ENCODE assay signal across 15 cellular contexts in genomic region chr2:168278424-168278888, GRCh38. TPM values are rescaled to one million over a fixed set of nuclear protein-coding genes. Genes with fewer than 3 reads are reported as not detected.
DNase-seq lines count a peak whose midpoint lies in the region; ATAC-seq and TF ChIP-seq lines count a peak whose summit lies in the region.
"Had no signal": no experiment of that assay in that cellular context is flagged by ENCODE, and none has a peak within 500 bp of the region (broad histone marks: within the 10 kb centered on the region; RNA-seq: fewer than 3 reads in every experiment).

No MANE protein-coding gene starts in this region.

- intact Hi-C loops in thyroid gland (cut with DNase I): no loop called here

- TF ChIP-seq POLR2A in thyroid gland (IDR thresholded peaks at IDR 0.05): no peak

- 90 to 91% methylated on average over 5 of the region's 5 CpGs for WGBS in thyroid gland, 2 donors

- ATAC-seq in T-helper 17 cell (no peak), HG03097 (IDR thresholded peaks at IDR 0.05; ENCODE audit: low FRiP score, unreplicated experiment) (no peak)
- ATAC-seq: stimulated activated naive CD8-positive, alpha-beta T cell treated with anti-CD3 and anti-CD28 coated beads, Interleukin-15, Interleukin-2, amounts not matched to agents 100 U/mL and 50 U/mL, for 24 hours had no signal

- H3K27me3 Mint-ChIP-seq in T-helper 17 cell: peaks cover 30% of the 10 kb centered on the region

- in situ Hi-C loops in astrocyte of the spinal cord (cut with HindIII; ENCODE audit: low sequenced_read_pairs) (no loop called here), GM13977 (cut with MboI; ENCODE audit: low pct_unique_long_range_greater_than_20kb, low sequenced_read_pairs, unreplicated experiment) (no loop called here)

- no peaks in the 10 kb centered on the region for H3K27me3 ChIP-seq in thyroid gland

- H3K4me3 ChIP-seq in astrocyte of the spinal cord (ENCODE audit: low read depth, low read length) (no peak overlapping the region), thyroid gland (replicated peaks in 1 of 3) (no peak overlapping the region)

- DNase-seq in Daoy (ENCODE audit: low read depth) (peak; percentile 72), NCI-H1105 treated with DMSO at 0.1 percent for 48 hours (lab: John Stamatoyannopoulos, UW) (peak; percentile 73), astrocyte of the spinal cord (ENCODE audit: low read depth, low spot score) (peak; percentile 78), myocyte (ENCODE audit: low read depth) (peak; percentile 73), T-helper 17 cell (no peak), thyroid gland (no peak), GM13977 (ENCODE audit: low spot score) (no peak)
- DNase-seq: activated T-cell treated with anti-CD3 and anti-CD28 coated beads for 4 hours; DMS79; naive B cell; NCI-H2029; stimulated activated naive CD8-positive, alpha-beta T cell treated with anti-CD3 and anti-CD28 coated beads, Interleukin-15, Interleukin-2, amounts not matched to agents 100 U/mL and 50 U/mL, for 24 hours had no signal

- no peak overlapping the region for H3K27ac Mint-ChIP-seq in T-helper 17 cell
- H3K27ac Mint-ChIP-seq: T-helper 1 cell treated with Interleukin-12 subunit alpha and Interleukin-12 subunit beta and Interleukin-4 antibody, amounts not matched to agents 30 μg/mL and 1 μg/mL, for 36 hours had no signal

- no peak overlapping the region for H3K27ac ChIP-seq in thyroid gland

- H3K4me1 ChIP-seq in thyroid gland: no peaks in the 10 kb centered on the region

- H3K9me3 ChIP-seq in T-helper 17 cell (ENCODE audit: control insufficient read depth, low read length, poor library complexity, severe bottlenecking) (no peaks in the 10 kb centered on the region), thyroid gland (no peaks in the 10 kb centered on the region)

- no peak overlapping the region for H3K4me3 Mint-ChIP-seq in T-helper 17 cell
- H3K4me3 Mint-ChIP-seq: central memory CD8-positive, alpha-beta T cell; T-helper 1 cell treated with Interleukin-12 subunit alpha and Interleukin-12 subunit beta and Interleukin-4 antibody, amounts not matched to agents 30 μg/mL and 1 μg/mL, for 36 hours had no signal

- H3K4me1 Mint-ChIP-seq in T-helper 17 cell: no peaks in the 10 kb centered on the region
- H3K4me1 Mint-ChIP-seq: central memory CD8-positive, alpha-beta T cell; naive B cell had no signal

- no peaks in the 10 kb centered on the region for H3K36me3 ChIP-seq in thyroid gland

- H3K36me3 Mint-ChIP-seq in T-helper 17 cell (ENCODE audit: low read depth): no peaks in the 10 kb centered on the region
- H3K36me3 Mint-ChIP-seq: naive B cell had no signal

- TF ChIP-seq CTCF in astrocyte of the spinal cord (IDR thresholded peaks at IDR 0.05; ENCODE audit: low read depth, low read length) (no peak), thyroid gland (IDR thresholded peaks at IDR 0.05) (no peak), GM13977 (IDR thresholded peaks at IDR 0.05; ENCODE audit: extremely low read depth, insufficient read depth, missing control alignments) (no peak)

RNA-seq across cellular contexts. Expression of gene STK39, which starts 31.1 kb away (rescaled TPM):
- 22.5 and 27.3 TPM in 2 replicates for total RNA-seq in Daoy (2014; rRNA removed; shearing (Covaris generic))
- total RNA-seq in myocyte: 21.4 and 45.9 TPM in 2 replicates
- polyA plus RNA-seq in myocyte (2012): 12.1 TPM
- 10 to 100 TPM; 24.1 to 26.1 TPM for total RNA-seq in T-helper 17 cell
- 1 to 10 TPM; 6.4 to 9.0 (median 6.7) TPM for total RNA-seq in thyroid gland

Comparison
In these comparisons a context has a peak if more than half of its experiments do, and no peak if none do; other contexts are left out.
1. DNase-seq: peak in Daoy (single experiment), NCI-H1105 treated with DMSO at 0.1 percent for 48 hours (single experiment), astrocyte of the spinal cord (single experiment) and myocyte (single experiment); none in T-helper 17 cell (0 of 3), thyroid gland (0 of 2) and GM13977 (single experiment).